ENCODE assay signal across 13 cellular contexts in the genomic region with DNA sequence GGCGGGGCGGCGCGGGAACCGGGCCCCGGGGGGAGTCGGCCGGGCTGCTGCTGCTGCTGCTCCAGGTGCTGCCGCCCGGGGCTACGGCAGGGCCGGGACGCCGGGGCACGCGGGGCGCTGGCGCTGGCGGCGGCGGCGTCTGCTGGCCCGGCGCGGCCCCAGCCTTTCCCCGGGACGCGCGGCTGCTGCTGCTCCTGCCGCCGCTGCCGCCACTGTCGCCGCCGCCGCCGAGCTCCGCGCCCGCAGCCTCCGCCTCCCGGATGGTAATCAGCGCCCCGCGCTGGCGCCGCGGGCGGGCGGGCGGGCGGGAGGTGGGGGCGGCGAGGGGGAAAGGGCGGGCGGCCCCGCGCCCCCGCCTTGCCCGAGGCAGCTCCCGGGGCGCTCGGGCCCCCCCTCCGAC. TPM values are rescaled to one million over a fixed set of nuclear protein-coding genes. Genes with fewer than 3 reads are reported as not detected.
A peak's percentile ranks its signal among the peaks of the same experiment; 100 is the strongest.
DNase-seq lines count a peak whose midpoint lies in the region; ATAC-seq and TF ChIP-seq lines count a peak whose summit lies in the region.
"Had no signal": no experiment of that assay in that cellular context is flagged by ENCODE, and none has a peak within 500 bp of the region (broad histone marks: within the 10 kb centered on the region; RNA-seq: fewer than 3 reads in every experiment).

No MANE protein-coding gene starts in this region.

- TF ChIP-seq CTCF in Panc1 (IDR thresholded peaks at IDR 0.05) (no peak), fibroblast of villous mesenchyme (IDR thresholded peaks at IDR 0.05; ENCODE audit: insufficient read depth, low read depth, low read length) (no peak), suprapubic skin (IDR thresholded peaks at IDR 0.05) (no peak)

- H3K27me3 ChIP-seq in Panc1 (ENCODE audit: control insufficient read depth, insufficient read depth, low read length): no peaks in the 10 kb centered on the region
- peaks cover 35% of the 10 kb centered on the region for H3K27me3 ChIP-seq in suprapubic skin

- H3K4me1 ChIP-seq in Panc1 (ENCODE audit: control insufficient read depth, insufficient read depth, low read length) (peaks cover 6% of the 10 kb centered on the region; the same call in 1 of the 2 replicates), suprapubic skin (peaks cover 18% of the 10 kb centered on the region)

- ATAC-seq in activated T-cell treated with anti-CD3 and anti-CD28 coated beads, Interleukin-2, amount 50 U/mL, for 4 hours: peak; percentile 36 to 40
- ATAC-seq in Panc1 (peak; percentile 18), HG03520 (IDR thresholded peaks at IDR 0.05; ENCODE audit: unreplicated experiment) (no peak), GM19467 (IDR thresholded peaks at IDR 0.05; ENCODE audit: unreplicated experiment) (no peak), HG03439 (IDR thresholded peaks at IDR 0.05; ENCODE audit: unreplicated experiment) (no peak)

- TF ChIP-seq POLR2A in suprapubic skin (IDR thresholded peaks at IDR 0.05): no peak

- WGBS in suprapubic skin: no CpG with 5 or more reads among the region's 64 CpGs

- TF ChIP-seq EP300 in suprapubic skin (IDR thresholded peaks at IDR 0.05): no peak

- H3K9me3 ChIP-seq in Panc1 (ENCODE audit: control insufficient read depth, insufficient read depth, low read depth, low read length): no peaks in the 10 kb centered on the region
- H3K9me3 ChIP-seq in suprapubic skin: no peaks in the 10 kb centered on the region

- DNase-seq in activated T-cell treated with anti-CD3 and anti-CD28 coated beads, Interleukin-2, amount 50 U/mL, for 4 hours: peak; percentile 16
- DNase-seq in activated T-cell treated with anti-CD3 and anti-CD28 coated beads, Interleukin-2, amount 50 U/mL, for 48 hours: no peak
- DNase-seq in Panc1 (ENCODE audit: low read depth, low spot score): no peak
- DNase-seq in fibroblast of villous mesenchyme (ENCODE audit: low read depth): no peak
- peak in 1 of 2 donors; percentile 44 for DNase-seq in suprapubic skin (ENCODE audit: low spot score in 2 of 2)
- DNase-seq: DMS79, SHP77 treated with DMSO at 0.1 percent for 48 hours had no signal

- H3K4me1 Mint-ChIP-seq in activated T-cell treated with anti-CD3 and anti-CD28 coated beads, Interleukin-2, amount 50 U/mL, for 4 hours (ENCODE audit: low read depth): peaks cover 17% of the 10 kb centered on the region

- in situ Hi-C loops in Panc1 (cut with HindIII; ENCODE audit: low pct_unique_long_range_greater_than_20kb, low sequenced_read_pairs): no loop called here

- H3K27ac ChIP-seq in Panc1 (ENCODE audit: low read length) (no peak overlapping the region), suprapubic skin (no peak overlapping the region)

- POLR2A ChIA-PET in Panc1 (lab: Charles Lee): no interaction called here

- no TSS peak for BruUV-seq in Panc1 (replicated peaks; lab: Mats Ljungman, UMichigan)

- CTCF ChIA-PET in Panc1 (lab: Charles Lee): interaction anchor here (0.6 kb wide), 1 partner anchor 51 kb away, joined by 3 read pairs; no protein-coding TSS in a partner anchor

- intact Hi-C loops in Panc1 (cut with micrococcal nuclease; ENCODE audit: unreplicated experiment): no loop called here

- H3K4me3 Mint-ChIP-seq in activated T-cell treated with anti-CD3 and anti-CD28 coated beads, Interleukin-2, amount 50 U/mL, for 4 hours: no peak overlapping the region

- no peaks in the 10 kb centered on the region for H3K9me3 Mint-ChIP-seq in activated T-cell treated with anti-CD3 and anti-CD28 coated beads, Interleukin-2, amount 50 U/mL, for 4 hours
- H3K9me3 Mint-ChIP-seq: activated naive CD4-positive, alpha-beta T cell treated with anti-CD3 and anti-CD28 coated beads, Interleukin-2, amount 50 U/mL, for 24 hours; natural killer cell treated with Interleukin-12 subunit alpha and Interleukin-12 subunit beta and Interleukin-15 and Interleukin-18, amount 100 ng/mL, for 72 hours had no signal

- peak overlapping the region in 1 of 2 experiments; percentile 36; a peak in 1 of 4 replicates for H3K4me3 ChIP-seq in Panc1 (ENCODE audit: low read depth in 2 of 2, low read length in 2 of 2)
- peak overlapping the region; percentile 12 for H3K4me3 ChIP-seq in fibroblast of villous mesenchyme (ENCODE audit: low read depth, low read length)
- H3K4me3 ChIP-seq in suprapubic skin: peak overlapping the region; percentile 60

- H3K36me3 ChIP-seq in Panc1 (ENCODE audit: control insufficient read depth, insufficient read depth, low read length) (no peaks in the 10 kb centered on the region), suprapubic skin (no peaks in the 10 kb centered on the region)

- H3K36me3 Mint-ChIP-seq in activated T-cell treated with anti-CD3 and anti-CD28 coated beads, Interleukin-2, amount 50 U/mL, for 4 hours (ENCODE audit: insufficient read depth): peaks cover 2% of the 10 kb centered on the region
- H3K36me3 Mint-ChIP-seq: natural killer cell treated with Interleukin-12 subunit alpha and Interleukin-12 subunit beta and Interleukin-15 and Interleukin-18, amount 100 ng/mL, for 72 hours had no signal

- peaks cover 44% of the 10 kb centered on the region for H3K27me3 Mint-ChIP-seq in activated T-cell treated with anti-CD3 and anti-CD28 coated beads, Interleukin-2, amount 50 U/mL, for 4 hours (ENCODE audit: low read depth)

RNA-seq across cellular contexts. Expression of a gene that starts 0.3 kb away (rescaled TPM):
- 1 to 10 TPM in 1 of 3 donors, under 1 TPM in 2; 0.33 to 1.1 (median 0.76) TPM for total RNA-seq in activated T-cell treated with anti-CD3 and anti-CD28 coated beads, Interleukin-2, amount 50 U/mL, for 4 hours
- total RNA-seq in Panc1 (2021; ENCODE audit: unreplicated experiment) (6.8 TPM), fibroblast of villous mesenchyme (2.6 and 3.5 TPM in 2 replicates), suprapubic skin (10 to 100 TPM in 1 of 4 donors, 1 to 10 TPM in 3; 5.9 to 12.6 (median 6.3) TPM)
- 11.8 TPM for polyA plus RNA-seq in Panc1 (2012; ENCODE audit: insufficient read length)
- total RNA-seq: HT1080 had no signal

RNA-seq across cellular contexts. Expression of a gene that starts 28.9 kb away (rescaled TPM):
- total RNA-seq in activated T-cell treated with anti-CD3 and anti-CD28 coated beads, Interleukin-2, amount 50 U/mL, for 4 hours: 100 to 1,000 TPM; 150 to 160 (median 158) TPM
- 135 TPM for total RNA-seq in Panc1 (2021; ENCODE audit: unreplicated experiment)
- polyA plus RNA-seq in Panc1 (2012; ENCODE audit: insufficient read length): 146 TPM
- total RNA-seq in fibroblast of villous mesenchyme: 63.0 and 86.0 TPM in 2 replicates
- total RNA-seq in suprapubic skin: 100 to 1,000 TPM; 119 to 135 (median 121) TPM

RNA-seq across cellular contexts. Expression of a gene that starts 40.5 kb away (rescaled TPM):
- total RNA-seq in activated T-cell treated with anti-CD3 and anti-CD28 coated beads, Interleukin-2, amount 50 U/mL, for 4 hours: 1,000 to 10,000 TPM; 1,094 to 1,238 (median 1,145) TPM
- total RNA-seq in Panc1 (2021; ENCODE audit: unreplicated experiment) (354 TPM), fibroblast of villous mesenchyme (115 and 127 TPM in 2 replicates), suprapubic skin (100 to 1,000 TPM in 3 of 4 donors, 10 to 100 TPM in 1; 81.2 to 140 (median 109) TPM)
- 236 TPM for polyA plus RNA-seq in Panc1 (2012; ENCODE audit: insufficient read length)

Comparison
In these comparisons a context has a peak if more than half of its experiments do, and no peak if none do; other contexts are left out.
1. ATAC-seq: peak in activated T-cell treated with anti-CD3 and anti-CD28 coated beads, Interleukin-2, amount 50 U/mL, for 4 hours (2 of 2) and Panc1 (single experiment); none in HG03520 (single experiment), GM19467 (single experiment) and HG03439 (single experiment).